In genomic region chr6:68038815-68039408, GRCh38 we compare ENCODE assay signal across 17 cellular contexts.
"Had no signal": no experiment of that assay in that cellular context is flagged by ENCODE, and none has a peak within 500 bp of the region (broad histone marks: within the 10 kb centered on the region; RNA-seq: fewer than 3 reads in every experiment).

No MANE protein-coding gene starts in this region.

- H3K4me1 ChIP-seq: left lung, pancreas, stomach, thyroid gland, uterus had no signal

- H3K27ac ChIP-seq: epithelial cell of prostate, left lung, pancreas, stomach, thyroid gland, uterus had no signal

- H3K4me3 ChIP-seq: left lung, pancreas, stomach, thyroid gland, uterus had no signal

- H3K27me3 ChIP-seq: left lung, pancreas, stomach, thyroid gland, uterus had no signal

- H3K36me3 ChIP-seq: left lung, pancreas, stomach, thyroid gland, uterus had no signal

- FAIRE-seq: keratinocyte, pancreas had no signal

- ATAC-seq: activated CD8-positive, alpha-beta memory T cell treated with anti-CD3 and anti-CD28 coated beads, Interleukin-2, amount 10 ng/mL, durations not matched to agents 7 days and 5 days; left lung; pancreas had no signal

- H3K9me3 ChIP-seq: pancreas, thyroid gland, uterus had no signal

- DNase-seq: activated CD4-positive, alpha-beta T cell treated with anti-CD3 and anti-CD28 coated beads for 1 hour; activated CD4-positive, alpha-beta T cell treated with anti-CD3 and anti-CD28 coated beads, Interleukin-2, amount 50 U/mL, for 48 hours; activated CD8-positive, alpha-beta memory T cell treated with anti-CD3 and anti-CD28 coated beads, Interleukin-2, amount 10 ng/mL, durations not matched to agents 7 days and 5 days; activated effector memory CD4-positive, alpha-beta T cell treated with Interleukin-2 at 50 U/mL for 16 hours; activated T-cell treated with anti-CD3 and anti-CD28 coated beads, Interleukin-2, amount 50 U/mL, for 24 hours; caudate nucleus; cortex of kidney; effector memory CD4-positive, alpha-beta T cell; pancreas; stimulated activated CD4-positive, alpha-beta T cell treated with anti-CD3 and anti-CD28 coated beads, Interleukin-15, amount 100 ng/mL, for 24 hours; stimulated activated CD4-positive, alpha-beta T cell treated with anti-CD3 and anti-CD28 coated beads, Interleukin-4, amount 100 ng/mL, for 24 hours; stomach; thyroid gland; uterus had no signal
